8 cellular contexts compared by ENCODE assay signal in genomic region chr9:70418822-70419545, GRCh38. TPM values are rescaled to one million over a fixed set of nuclear protein-coding genes. Genes with fewer than 3 reads are reported as not detected.
DNase-seq lines count a peak whose midpoint lies in the region; ATAC-seq and TF ChIP-seq lines count a peak whose summit lies in the region.

No MANE protein-coding gene starts in this region.

- no peaks in the 10 kb centered on the region for H3K9me3 Mint-ChIP-seq in activated CD4-positive, alpha-beta T cell treated with anti-CD3 and anti-CD28 coated beads for 36 hours (ENCODE audit: low read depth)

- peak overlapping the region; percentile 99 for H3K27ac ChIP-seq in cingulate gyrus (ENCODE audit: low read depth, low read length)

- no peaks in the 10 kb centered on the region for H3K36me3 Mint-ChIP-seq in activated CD4-positive, alpha-beta T cell treated with anti-CD3 and anti-CD28 coated beads for 36 hours (ENCODE audit: low read depth)

- ATAC-seq in HG03432 (IDR thresholded peaks at IDR 0.05; ENCODE audit: unreplicated experiment), result peak; percentile 64
- peak; percentile 24 for ATAC-seq in activated CD4-positive, alpha-beta T cell treated with anti-CD3 and anti-CD28 coated beads for 36 hours
- peak; percentile 56 for ATAC-seq in left colon

- peak overlapping the region; percentile 100 for H3K27ac Mint-ChIP-seq in activated CD4-positive, alpha-beta T cell treated with anti-CD3 and anti-CD28 coated beads for 36 hours

- intact Hi-C loops in activated CD4-positive, alpha-beta T cell treated with anti-CD3 and anti-CD28 coated beads for 36 hours (cut with DNase I, micrococcal nuclease), result loop anchor here (1.0 to 10.0 kb wide), 9 partner anchors 48 to 1946 kb away; partner anchors contain the start of genes ABHD17B (in 1 of the 2), C9orf85 (in 1 of the 2), FXN (in 1 of the 2) and SMC5 (in 1 of the 2)
- intact Hi-C loops in left colon (cut with DNase I, micrococcal nuclease), result loop anchor here in 1 of 2 donors (5.0 kb wide), 2 partner anchors 63 to 183 kb away; no protein-coding TSS in a partner anchor

- H3K4me3 Mint-ChIP-seq in activated CD4-positive, alpha-beta T cell treated with anti-CD3 and anti-CD28 coated beads for 36 hours, result peak overlapping the region; percentile 91

- POLR2A ChIA-PET in activated CD4-positive, alpha-beta T cell treated with anti-CD3 and anti-CD28 coated beads for 36 hours (lab: Charles Lee), result interaction anchor here (0.6 to 4.8 kb wide), 9 partner anchors 7 to 183 kb away, joined by 3 to 29 read pairs (median 3); no protein-coding TSS in a partner anchor

- peak; percentile 62 for TF ChIP-seq POLR2A in GM19193 (IDR thresholded peaks at IDR 0.05; ENCODE audit: extremely low read depth, insufficient read depth, insufficient read length)

- CTCF ChIA-PET in activated CD4-positive, alpha-beta T cell treated with anti-CD3 and anti-CD28 coated beads for 36 hours (lab: Charles Lee), result interaction anchor here (0.7 to 4.6 kb wide), 9 partner anchors 8 to 819 kb away, joined by 3 to 25 read pairs (median 3); no protein-coding TSS in a partner anchor

- no peaks in the 10 kb centered on the region for H3K27me3 Mint-ChIP-seq in activated CD4-positive, alpha-beta T cell treated with anti-CD3 and anti-CD28 coated beads for 36 hours

- H3K4me1 Mint-ChIP-seq in activated CD4-positive, alpha-beta T cell treated with anti-CD3 and anti-CD28 coated beads for 36 hours, result peaks cover 54% of the 10 kb centered on the region

- peak; percentile 96 to 99 for DNase-seq in AML-193 (lab: John Stamatoyannopoulos, UW)
- DNase-seq in NCI-H510A treated with DMSO at 0.1 percent for 48 hours (lab: John Stamatoyannopoulos, UW), result peak; percentile 95
- DNase-seq in activated CD4-positive, alpha-beta T cell treated with anti-CD3 and anti-CD28 coated beads for 36 hours, result peak; percentile 93
- DNase-seq in left colon, result peak; percentile 93 to 97
- peak; percentile 83 to 84 for DNase-seq in stimulated activated CD4-positive, alpha-beta T cell treated with anti-CD3 and anti-CD28 coated beads, Interleukin-1b, Interleukin-23, amount 100 ng/mL, for 4 hours (ENCODE audit: low read depth in 2 of 2)

RNA-seq across cellular contexts. Expression of gene KLF9, which starts 4.5 kb away (rescaled TPM):
- total RNA-seq in activated CD4-positive, alpha-beta T cell treated with anti-CD3 and anti-CD28 coated beads for 36 hours, result 10 to 100 TPM; 20.2 to 22.3 TPM
- total RNA-seq in left colon, result 10 to 100 TPM; 26.7 to 55.2 TPM

Comparison
In these comparisons a context has a peak if more than half of its experiments do, and no peak if none do; other contexts are left out.
1. Peak in every context shown above with its lines: DNase-seq, ATAC-seq and H3K27ac ChIP-seq.